Comparison of ENCODE assay signal across 10 cellular contexts in genomic region chr3:184582583-184582982, GRCh38. TPM values are rescaled to one million over a fixed set of nuclear protein-coding genes. Genes with fewer than 3 reads are reported as not detected.
DNase-seq lines count a peak whose midpoint lies in the region; ATAC-seq and TF ChIP-seq lines count a peak whose summit lies in the region.
"Had no signal": no experiment of that assay in that cellular context is flagged by ENCODE, and none has a peak within 500 bp of the region (broad histone marks: within the 10 kb centered on the region; RNA-seq: fewer than 3 reads in every experiment).

No MANE protein-coding gene starts in this region.

- intact Hi-C loops in activated naive CD4-positive, alpha-beta T cell treated with anti-CD3 and anti-CD28 coated beads for 36 hours (cut with micrococcal nuclease), result no loop called here

- no peak for TF ChIP-seq CTCF in omental fat pad (IDR thresholded peaks at IDR 0.05)

- peaks cover 2 to 15% of the 10 kb centered on the region in 2 donors for H3K4me1 ChIP-seq in esophagus (ENCODE audit: control insufficient read depth in 2 of 2, insufficient read depth in 2 of 2, low read length in 1 of 2)
- no peaks in the 10 kb centered on the region for H3K4me1 ChIP-seq in urinary bladder (ENCODE audit: insufficient read depth)

- H3K27me3 Mint-ChIP-seq in activated naive CD4-positive, alpha-beta T cell treated with anti-CD3 and anti-CD28 coated beads for 36 hours (ENCODE audit: low read depth), result peaks cover 19% of the 10 kb centered on the region

- H3K27ac Mint-ChIP-seq in activated naive CD4-positive, alpha-beta T cell treated with anti-CD3 and anti-CD28 coated beads for 36 hours, result no peak overlapping the region

- no peaks in the 10 kb centered on the region for H3K9me3 Mint-ChIP-seq in activated naive CD4-positive, alpha-beta T cell treated with anti-CD3 and anti-CD28 coated beads for 36 hours

- 33 to 35% methylated on average over 6 of the region's 6 CpGs for WGBS in esophagus, 2 donors
- 27% methylated on average over 6 of the region's 6 CpGs for WGBS in urinary bladder

- H3K9me3 ChIP-seq in esophagus (ENCODE audit: control insufficient read depth in 2 of 2, insufficient read depth in 1 of 2, low read depth in 1 of 2, low read length in 1 of 2), result no peaks in the 10 kb centered on the region

- no peaks in the 10 kb centered on the region for H3K4me1 Mint-ChIP-seq in activated naive CD4-positive, alpha-beta T cell treated with anti-CD3 and anti-CD28 coated beads for 36 hours (ENCODE audit: low read depth)

- H3K36me3 Mint-ChIP-seq in activated naive CD4-positive, alpha-beta T cell treated with anti-CD3 and anti-CD28 coated beads for 36 hours (ENCODE audit: low read depth), result no peaks in the 10 kb centered on the region

- peak overlapping the region; percentile 2 for H3K4me3 Mint-ChIP-seq in activated naive CD4-positive, alpha-beta T cell treated with anti-CD3 and anti-CD28 coated beads for 36 hours

- no peak for DNase-seq in activated naive CD4-positive, alpha-beta T cell treated with anti-CD3 and anti-CD28 coated beads for 36 hours
- DNase-seq in activated naive CD4-positive, alpha-beta T cell treated with Interleukin-2 at 50 U/mL for 16 hours, result no peak
- peak; percentile 50 for DNase-seq in mucosa of gallbladder (ENCODE audit: low spot score)
- DNase-seq in amniotic stem cell (lab: John Stamatoyannopoulos, UW), result no peak
- DNase-seq in omental fat pad (ENCODE audit: low spot score), result no peak
- DNase-seq in NCI-H2081 (lab: John Stamatoyannopoulos, UW), result no peak
- DNase-seq: effector memory CD4-positive, alpha-beta T cell; IMR-90 had no signal

- H3K36me3 ChIP-seq in esophagus (ENCODE audit: control insufficient read depth in 2 of 2, insufficient read depth in 2 of 2, low read length in 1 of 2) (peaks cover 12 to 42% of the 10 kb centered on the region in 2 donors), urinary bladder (ENCODE audit: insufficient read depth) (no peaks in the 10 kb centered on the region)

- peak overlapping the region; percentile 35 to 45 for H3K4me3 ChIP-seq in esophagus (ENCODE audit: low read depth in 1 of 2, low read length in 2 of 2)
- H3K4me3 ChIP-seq in urinary bladder (ENCODE audit: low read depth, low read length), result peak overlapping the region; percentile 46

- no peaks in the 10 kb centered on the region for H3K27me3 ChIP-seq in esophagus (ENCODE audit: control insufficient read depth in 1 of 2, insufficient read depth in 2 of 2, low read length in 2 of 2)

- CTCF ChIA-PET in activated naive CD4-positive, alpha-beta T cell treated with anti-CD3 and anti-CD28 coated beads for 36 hours (lab: Charles Lee), result interaction anchor here (0.7 kb wide), 1 partner anchor 208 kb away, joined by 3 read pairs; no protein-coding TSS in a partner anchor

- H3K27ac ChIP-seq in esophagus (ENCODE audit: low read depth in 2 of 2, low read length in 1 of 2) (peak overlapping the region; percentile 68 to 82), urinary bladder (ENCODE audit: low read depth) (no peak overlapping the region)

- ATAC-seq in omental fat pad (ENCODE audit: low FRiP score), result no peak

RNA-seq across cellular contexts. Expression of gene EPHB3, which starts 21.0 kb away (rescaled TPM):
- not detected for total RNA-seq in activated naive CD4-positive, alpha-beta T cell treated with anti-CD3 and anti-CD28 coated beads for 36 hours
- 10 to 100 TPM; 24.6 to 27.7 TPM for polyA plus RNA-seq in esophagus
- total RNA-seq in mucosa of gallbladder, result 10.2 TPM
- 28.0 TPM for total RNA-seq in urinary bladder
- 5.1 TPM for polyA plus RNA-seq in urinary bladder
- total RNA-seq in omental fat pad, result 1 to 10 TPM in 3 of 4 donors, under 1 TPM in 1; 0.79 to 3.1 (median 2.1) TPM
